Comparison of ENCODE assay signal across 1 cellular context in genomic region chr6:44642870-44643522, GRCh38.
TF ChIP-seq lines count a peak whose summit lies in the region.

No MANE protein-coding gene starts in this region.

TF ChIP-seq in K562, 482 proteins besides CTCF, POLR2A, EP300 and RAD21 (continued from another document):
- TF ChIP-seq ATF3 (IDR thresholded peaks at IDR 0.05) (peak; percentile 44), ATF3 (CRISPR knock-in tag; conservative IDR thresholded peaks at IDR 0.05) (no peak), JUND (IDR thresholded peaks at IDR 0.05; ENCODE audit: borderline replicate concordance, low read depth, low read length) (no peak), JUND (tag; IDR thresholded peaks at IDR 0.05; ENCODE audit: borderline replicate concordance, low read depth, low read length) (0 out of 3 replicates have a peak, but pooled peaks have one; percentile 27), ZNF655 (CRISPR knock-in tag; IDR thresholded peaks at IDR 0.05) (no peak), ZNF75A (CRISPR knock-in tag; IDR thresholded peaks at IDR 0.05) (no peak), XRCC3 (IDR thresholded peaks at IDR 0.05) (no peak), POLR2B (IDR thresholded peaks at IDR 0.05; ENCODE audit: low read depth, partially characterized antibody) (no peak), CREM (IDR thresholded peaks at IDR 0.05; ENCODE audit: low read depth) (peak; percentile 82), FOSL1 (tag; conservative IDR thresholded peaks at IDR 0.05) (peak; percentile 97), ILF3 (IDR thresholded peaks at IDR 0.05; ENCODE audit: borderline replicate concordance) (no peak), SP2 (IDR thresholded peaks at IDR 0.05; ENCODE audit: extremely low read depth, low read depth, low read length, poor library complexity, severe bottlenecking) (no peak), TFAP4 (CRISPR knock-in tag; IDR thresholded peaks at IDR 0.05; ENCODE audit: borderline replicate concordance) (no peak), RBM17 (IDR thresholded peaks at IDR 0.05; ENCODE audit: borderline replicate concordance, low read depth, low read length) (no peak), ATF1 (CRISPR knock-in tag; IDR thresholded peaks at IDR 0.05) (no peak), ATF1 (tag; IDR thresholded peaks at IDR 0.05) (peak; percentile 57; the same call in 1 of the 2 replicates), ZBED1 (IDR thresholded peaks at IDR 0.05) (no peak), ZNF174 (CRISPR knock-in tag; IDR thresholded peaks at IDR 0.05) (no peak), NFIC (IDR thresholded peaks at IDR 0.05) (peak; percentile 65), PKNOX1 (IDR thresholded peaks at IDR 0.05) (0 out of 2 replicates have a peak, but pooled peaks have one; percentile 31), MAX (CRISPR knock-in tag; IDR thresholded peaks at IDR 0.05) (no peak), NRF1 (conservative IDR thresholded peaks at IDR 0.05 in 1 of 2, IDR thresholded peaks at IDR 0.05 in 1 of 2) (no peak; a peak in 1 of 4 replicates), CREB1 (IDR thresholded peaks at IDR 0.05) (peak; percentile 73), CREB1 (CRISPR knock-in tag; IDR thresholded peaks at IDR 0.05) (peak; percentile 50; the same call in 1 of the 2 replicates), SMARCB1 (IDR thresholded peaks at IDR 0.05; ENCODE audit: insufficient read length, low read depth) (no peak), CEBPG (CRISPR knock-in tag; IDR thresholded peaks at IDR 0.05) (peak; percentile 53; the same call in 1 of the 2 replicates), CEBPG (tag; conservative IDR thresholded peaks at IDR 0.05 in 1 of 2, IDR thresholded peaks at IDR 0.05 in 1 of 2) (peak in 1 of 2 experiments; percentile 72; a peak in 2 of 4 replicates), AFF4 (CRISPR knock-in tag; IDR thresholded peaks at IDR 0.05) (no peak), ZBTB8A (IDR thresholded peaks at IDR 0.05; ENCODE audit: partially characterized antibody) (no peak)
TF ChIP-seq in K562: peak in this region for 9.
